Comparison of ENCODE assay signal across 8 cellular contexts in genomic region chr14:67837011-67837624, GRCh38. TPM values are rescaled to one million over a fixed set of nuclear protein-coding genes. Genes with fewer than 3 reads are reported as not detected.
DNase-seq lines count a peak whose midpoint lies in the region; ATAC-seq and TF ChIP-seq lines count a peak whose summit lies in the region.

No MANE protein-coding gene starts in this region.

- H3K27me3 ChIP-seq in esophagus muscularis mucosa (no peaks in the 10 kb centered on the region), ovary (no peaks in the 10 kb centered on the region)

- H3K27ac ChIP-seq in esophagus muscularis mucosa (replicated peaks in 1 of 4) = no peak overlapping the region
- no peak overlapping the region for H3K27ac ChIP-seq in ovary

- H3K4me1 ChIP-seq in esophagus muscularis mucosa (no peaks in the 10 kb centered on the region), ovary (ENCODE audit: insufficient read depth) (no peaks in the 10 kb centered on the region)

- TF ChIP-seq CTCF in GM12864 (IDR thresholded peaks at IDR 0.05; ENCODE audit: low read depth, low read length, missing control alignments) = peak; percentile 59
- peak; percentile 46 to 69 (median 57) for TF ChIP-seq CTCF in esophagus muscularis mucosa (IDR thresholded peaks at IDR 0.05)
- peak; percentile 24 to 86 (median 78) for TF ChIP-seq CTCF in ovary (IDR thresholded peaks at IDR 0.05)
- peak in 1 of 3 donors; percentile 31 for TF ChIP-seq CTCF in lower leg skin (IDR thresholded peaks at IDR 0.05)

- intact Hi-C loops in esophagus muscularis mucosa (cut with DNase I) = loop anchor here (5.0 kb wide), 2 partner anchors 990 to 1005 kb away; no protein-coding TSS in a partner anchor
- intact Hi-C loops in ovary (cut with DNase I) = loop anchor here in 2 of 4 donors (5.0 to 10.0 kb wide), 2 partner anchors 988 to 1005 kb away; no protein-coding TSS in a partner anchor
- intact Hi-C loops in lower leg skin (cut with DNase I; ENCODE audit: low total_unique reads) = no loop called here

- 21% methylated on average over 2 of the region's 2 CpGs for WGBS in esophagus muscularis mucosa
- WGBS in ovary, 3 donors = 14 to 23% (median 17%) methylated on average over 2 of the region's 2 CpGs
- WGBS in lower leg skin, 2 donors = 17% methylated on average over 2 of the region's 2 CpGs

- H3K4me3 ChIP-seq in GM12864 (ENCODE audit: low read depth, low read length) (no peak overlapping the region), esophagus muscularis mucosa (no peak overlapping the region), ovary (no peak overlapping the region), lower leg skin (ENCODE audit: low read depth, poor library complexity, severe bottlenecking) (no peak overlapping the region)

- H3K36me3 ChIP-seq in esophagus muscularis mucosa (no peaks in the 10 kb centered on the region), ovary (no peaks in the 10 kb centered on the region)

- no peak for ATAC-seq in HG03095 (IDR thresholded peaks at IDR 0.05; ENCODE audit: unreplicated experiment)

- DNase-seq in Ammon's horn (ENCODE audit: low spot score) = peak; percentile 34
- peak; percentile 47 for DNase-seq in GM12864 (ENCODE audit: low read depth)
- peak; percentile 59 for DNase-seq in NCI-H2227 (lab: John Stamatoyannopoulos, UW; ENCODE audit: unreplicated experiment)
- peak; percentile 44 to 60 for DNase-seq in activated CD4-positive, alpha-beta T cell treated with anti-CD3 and anti-CD28 coated beads for 4 hours
- DNase-seq in esophagus muscularis mucosa (ENCODE audit: extremely low spot score) = no peak
- DNase-seq in ovary = peak; percentile 42 to 77 (median 58)
- no peak for DNase-seq in lower leg skin (ENCODE audit: low spot score in 2 of 2)

- H3K9me3 ChIP-seq in esophagus muscularis mucosa (no peaks in the 10 kb centered on the region), ovary (no peaks in the 10 kb centered on the region)

- TF ChIP-seq POLR2A in esophagus muscularis mucosa (IDR thresholded peaks at IDR 0.05; ENCODE audit: low read depth) (no peak), ovary (IDR thresholded peaks at IDR 0.05) (no peak), lower leg skin (IDR thresholded peaks at IDR 0.05) (no peak)

- no peak for TF ChIP-seq EP300 in esophagus muscularis mucosa (IDR thresholded peaks at IDR 0.05)
- no peak for TF ChIP-seq EP300 in ovary (IDR thresholded peaks at IDR 0.05)

RNA-seq across cellular contexts. Expression of gene RAD51B, which starts 17.5 kb away (rescaled TPM):
- total RNA-seq in esophagus muscularis mucosa (10 to 100 TPM in 1 of 4 donors, 1 to 10 TPM in 3; 2.8 to 11.1 (median 5.1) TPM), ovary (10 to 100 TPM; 23.2 to 70.1 (median 45.0) TPM), lower leg skin (10 to 100 TPM in 3 of 4 donors, 1 to 10 TPM in 1; 6.1 to 27.2 (median 13.6) TPM)
- polyA plus RNA-seq in ovary = 10 to 100 TPM; 21.6 to 22.1 TPM

RNA-seq across cellular contexts. Expression of gene ZFYVE26, which starts 20.7 kb away (rescaled TPM):
- total RNA-seq in esophagus muscularis mucosa = 10 to 100 TPM; 15.9 to 21.2 (median 19.5) TPM
- total RNA-seq in ovary = 10 to 100 TPM; 16.1 to 27.0 (median 20.3) TPM
- 10 to 100 TPM in 1 of 2 donors, 1 to 10 TPM in 1; 6.1 to 22.2 TPM for polyA plus RNA-seq in ovary
- 10 to 100 TPM; 13.0 to 34.6 (median 21.8) TPM for total RNA-seq in lower leg skin

Comparison
In these comparisons a context has a peak if more than half of its experiments do, and no peak if none do; other contexts are left out.
1. DNase-seq: peak in Ammon's horn (single experiment), GM12864 (single experiment), NCI-H2227 (single experiment), activated CD4-positive, alpha-beta T cell treated with anti-CD3 and anti-CD28 coated beads for 4 hours (2 of 2) and ovary (5 of 5); none in esophagus muscularis mucosa (single experiment) and lower leg skin (0 of 2).